Comparison of ENCODE assay signal across 8 cellular contexts in genomic region chr18:11946756-11947155, GRCh38. TPM values are rescaled to one million over a fixed set of nuclear protein-coding genes. Genes with fewer than 3 reads are reported as not detected.
DNase-seq lines count a peak whose midpoint lies in the region; ATAC-seq and TF ChIP-seq lines count a peak whose summit lies in the region.

No MANE protein-coding gene starts in this region.

- H3K4me1 ChIP-seq in colonic mucosa (peaks cover 3% of the 10 kb centered on the region), muscle layer of colon (ENCODE audit: insufficient read depth, low read length) (peaks cover 5% of the 10 kb centered on the region)

- H3K9ac ChIP-seq in colonic mucosa (ENCODE audit: low read depth in 2 of 2, low read length in 2 of 2), result peak overlapping the region; percentile 36 to 76
- no peak overlapping the region for H3K9ac ChIP-seq in muscle layer of colon (ENCODE audit: low read length)

- H3K27me3 ChIP-seq in colonic mucosa (no peaks in the 10 kb centered on the region), muscle layer of colon (ENCODE audit: control insufficient read depth in 1 of 2, insufficient read depth in 2 of 2, low read length in 2 of 2) (no peaks in the 10 kb centered on the region)

- peak; percentile 85 for DNase-seq in DMS53 treated with DMSO at 0.1 percent for 48 hours (lab: John Stamatoyannopoulos, UW; ENCODE audit: unreplicated experiment)
- DNase-seq in M059J (ENCODE audit: low read depth), result peak; percentile 69
- no peak for DNase-seq in colonic mucosa
- DNase-seq in hepatic stellate cell (ENCODE audit: low spot score), result no peak
- DNase-seq in COLO829 (ENCODE audit: low spot score), result no peak
- DNase-seq in NCI-H187 (lab: John Stamatoyannopoulos, UW), result no peak

- ATAC-seq in HG03469 (IDR thresholded peaks at IDR 0.05; ENCODE audit: unreplicated experiment), result no peak

- peak overlapping the region; percentile 79 for H3K27ac ChIP-seq in colonic mucosa
- H3K27ac ChIP-seq in muscle layer of colon (ENCODE audit: low read depth, low read length), result peak overlapping the region; percentile 77

- peak overlapping the region; percentile 35 for H3K4me3 ChIP-seq in colonic mucosa
- H3K4me3 ChIP-seq in muscle layer of colon (ENCODE audit: low read depth in 1 of 2, low read length in 2 of 2), result peak overlapping the region in 1 of 2 donors; percentile 60

- TF ChIP-seq CTCF in colonic mucosa (IDR thresholded peaks at IDR 0.05), result no peak

- H3K9me3 ChIP-seq in colonic mucosa (no peaks in the 10 kb centered on the region), muscle layer of colon (ENCODE audit: low read length) (no peaks in the 10 kb centered on the region)

- H3K36me3 ChIP-seq in colonic mucosa (no peaks in the 10 kb centered on the region), muscle layer of colon (ENCODE audit: insufficient read depth, low read length) (no peaks in the 10 kb centered on the region)

- intact Hi-C loops in colonic mucosa (cut with DNase I), result no loop called here

RNA-seq across cellular contexts. Expression of gene IMPA2, which starts 34.6 kb away (rescaled TPM):
- total RNA-seq in M059J (2014; rRNA removed; shearing (Covaris generic)), result 9.6 and 10.4 TPM in 2 replicates
- 100 to 1,000 TPM; 150 to 201 TPM for total RNA-seq in colonic mucosa

RNA-seq across cellular contexts. Expression of gene MPPE1, which starts 38.6 kb away (rescaled TPM):
- 34.7 and 35.9 TPM in 2 replicates for total RNA-seq in M059J (2014; rRNA removed; shearing (Covaris generic))
- 10 to 100 TPM; 36.8 to 47.9 TPM for total RNA-seq in colonic mucosa

Comparison
In these comparisons a context has a peak if more than half of its experiments do, and no peak if none do; other contexts are left out.
1. DNase-seq: peak in DMS53 treated with DMSO at 0.1 percent for 48 hours (single experiment) and M059J (single experiment); none in colonic mucosa (single experiment), hepatic stellate cell (single experiment), COLO829 (single experiment) and NCI-H187 (0 of 2).
2. RNA of gene IMPA2, which starts 34.6 kb away (total RNA-seq): 150 to 201 TPM in colonic mucosa; 9.6 to 10.4 TPM in M059J; every median in the first group is over 10 times any median in the second.